Comparison of ENCODE assay signal across 14 cellular contexts in genomic region chr15:90814193-90814811, GRCh38. TPM values are rescaled to one million over a fixed set of nuclear protein-coding genes. Genes with fewer than 3 reads are reported as not detected.
DNase-seq lines count a peak whose midpoint lies in the region; ATAC-seq lines count a peak whose summit lies in the region.
"Had no signal": no experiment of that assay in that cellular context is flagged by ENCODE, and none has a peak within 500 bp of the region (broad histone marks: within the 10 kb centered on the region; RNA-seq: fewer than 3 reads in every experiment).

No MANE protein-coding gene starts in this region.

- H3K9ac ChIP-seq in BLaER1: 0 out of 2 replicates have a peak overlapping the region, but pooled peaks have one; percentile 21
- H3K9ac ChIP-seq: neural progenitor cell had no signal

- no peak overlapping the region for H3K4me3 ChIP-seq in BLaER1
- H3K4me3 ChIP-seq: neural progenitor cell, SK-N-MC, testis had no signal

- H3K36me3 ChIP-seq in BLaER1: peaks cover 65% of the 10 kb centered on the region

- no peak overlapping the region for H3K27ac ChIP-seq in BLaER1
- H3K27ac ChIP-seq: neural progenitor cell, SK-N-MC, testis had no signal

- H3K27ac Mint-ChIP-seq in activated naive CD8-positive, alpha-beta T cell treated with anti-CD3 and anti-CD28 coated beads for 36 hours: peak overlapping the region; percentile 48
- H3K27ac Mint-ChIP-seq: neural progenitor cell had no signal

- H3K4me2 ChIP-seq in BLaER1: no peak overlapping the region
- H3K4me2 ChIP-seq: neural progenitor cell had no signal

- no peaks in the 10 kb centered on the region for H3K27me3 Mint-ChIP-seq in activated naive CD8-positive, alpha-beta T cell treated with anti-CD3 and anti-CD28 coated beads for 36 hours

- ATAC-seq in GM21515 (IDR thresholded peaks at IDR 0.05; ENCODE audit: unreplicated experiment) (peak; percentile 44), GM18870 (IDR thresholded peaks at IDR 0.05; ENCODE audit: unreplicated experiment) (no peak)

- peaks cover 38% of the 10 kb centered on the region for H3K36me3 Mint-ChIP-seq in activated naive CD8-positive, alpha-beta T cell treated with anti-CD3 and anti-CD28 coated beads for 36 hours

- H3K27me3 ChIP-seq in BLaER1: no peaks in the 10 kb centered on the region
- H3K27me3 ChIP-seq: neural progenitor cell, testis had no signal

- peaks cover 42% of the 10 kb centered on the region for H3K4me1 ChIP-seq in BLaER1

- H3K4me1 Mint-ChIP-seq in activated naive CD8-positive, alpha-beta T cell treated with anti-CD3 and anti-CD28 coated beads for 36 hours: peaks cover 33% of the 10 kb centered on the region
- H3K4me1 Mint-ChIP-seq: neural progenitor cell had no signal

- H3K9me3 Mint-ChIP-seq in activated naive CD8-positive, alpha-beta T cell treated with anti-CD3 and anti-CD28 coated beads for 36 hours: no peaks in the 10 kb centered on the region
- H3K9me3 Mint-ChIP-seq: neural progenitor cell had no signal

- H4K20me1 ChIP-seq in BLaER1: no peaks in the 10 kb centered on the region

- no peak overlapping the region for H3K4me3 Mint-ChIP-seq in activated naive CD8-positive, alpha-beta T cell treated with anti-CD3 and anti-CD28 coated beads for 36 hours
- H3K4me3 Mint-ChIP-seq: neural progenitor cell had no signal

- no peak for DNase-seq in activated naive CD8-positive, alpha-beta T cell treated with anti-CD3 and anti-CD28 coated beads for 36 hours
- DNase-seq in left kidney (ENCODE audit: low read depth, low spot score) (peak; percentile 55), NCI-H748 (lab: John Stamatoyannopoulos, UW; ENCODE audit: unreplicated experiment) (no peak), inferior parietal cortex (ENCODE audit: extremely low spot score) (no peak), SKM-1 (lab: John Stamatoyannopoulos, UW; ENCODE audit: unreplicated experiment) (no peak)
- DNase-seq: effector CD8-positive, alpha-beta T cell; NCI-H446 treated with DMSO at 0.1 percent for 48 hours; stimulated activated CD4-positive, alpha-beta T cell treated with anti-CD3 and anti-CD28 coated beads, Interleukin-2, amount 100 ng/mL, for 24 hours; testis had no signal

- H3K9me3 ChIP-seq in BLaER1: no peaks in the 10 kb centered on the region
- H3K9me3 ChIP-seq: testis had no signal

RNA-seq across cellular contexts. Expression of gene FURIN, which starts 54.1 kb away (rescaled TPM):
- 10 to 100 TPM; 76.9 to 83.7 TPM for total RNA-seq in activated naive CD8-positive, alpha-beta T cell treated with anti-CD3 and anti-CD28 coated beads for 36 hours
